Comparison of ENCODE assay signal across 14 cellular contexts in genomic region chr5:53469946-53470687, GRCh38. TPM values are rescaled to one million over a fixed set of nuclear protein-coding genes. Genes with fewer than 3 reads are reported as not detected.
A peak's percentile ranks its signal among the peaks of the same experiment; 100 is the strongest.
DNase-seq lines count a peak whose midpoint lies in the region; ATAC-seq, FAIRE-seq and TF ChIP-seq lines count a peak whose summit lies in the region.
"Had no signal": no experiment of that assay in that cellular context is flagged by ENCODE, and none has a peak within 500 bp of the region (broad histone marks: within the 10 kb centered on the region; RNA-seq: fewer than 3 reads in every experiment).

No MANE protein-coding gene starts in this region.

- intact Hi-C loops in HCT116 (cut with micrococcal nuclease) (no loop called here), GM12878 (cut with micrococcal nuclease; ENCODE audit: unreplicated experiment) (no loop called here), tibial artery (cut with DNase I; ENCODE audit: low total_unique reads) (no loop called here)

- peaks cover 31% of the 10 kb centered on the region for H3K27me3 Mint-ChIP-seq in stimulated activated memory B cell treated with anti-CD40 and anti-IgM and Interleukin-4, amounts not matched to agents 10 μg/mL and 1 μg/mL and 100 μg/mL, for 72 hours
- peaks cover 70% of the 10 kb centered on the region for H3K27me3 Mint-ChIP-seq in activated T-cell treated with anti-CD3 and anti-CD28 coated beads, Interleukin-2, amount 50 U/mL, for 24 hours

- FAIRE-seq in GM12878 (lab: Jason Lieb, UNC): no peak

- no peaks in the 10 kb centered on the region for H3K79me2 ChIP-seq in HCT116 (ENCODE audit: insufficient read depth, low read length)
- no peaks in the 10 kb centered on the region for H3K79me2 ChIP-seq in GM12878 (ENCODE audit: control insufficient read depth, insufficient read depth, low read length)

- CTCF ChIA-PET in HCT116 (lab: Charles Lee): interaction anchor here (1.5 kb wide), 1 partner anchor 8 kb away, joined by 4 read pairs; no protein-coding TSS in a partner anchor
- CTCF ChIA-PET in GM12878 (lab: Yijun Ruan, JAX): interaction anchor here (1.0 kb wide), 1 partner anchor 12 kb away, joined by 3 read pairs; no protein-coding TSS in a partner anchor

- no peak for TF ChIP-seq EP300 in GM12878 (IDR thresholded peaks at IDR 0.05; ENCODE audit: borderline replicate concordance in 1 of 2, control insufficient read depth in 1 of 2, low read depth in 2 of 2, low read length in 2 of 2)

- H3K27ac Mint-ChIP-seq in stimulated activated memory B cell treated with anti-CD40 and anti-IgM and Interleukin-4, amounts not matched to agents 10 μg/mL and 1 μg/mL and 100 μg/mL, for 72 hours: no peak overlapping the region
- H3K27ac Mint-ChIP-seq in activated T-cell treated with anti-CD3 and anti-CD28 coated beads, Interleukin-2, amount 50 U/mL, for 24 hours: no peak overlapping the region
- H3K27ac Mint-ChIP-seq: activated CD4-positive, alpha-beta T cell treated with anti-CD3 and anti-CD28 coated beads for 36 hours; activated T-cell treated with anti-CD3 and anti-CD28 coated beads, Interleukin-2, amount 50 U/mL, for 72 hours; CD8-positive, alpha-beta memory T cell; T-cell had no signal

- H4K20me1 ChIP-seq in HCT116 (ENCODE audit: insufficient read depth) (no peaks in the 10 kb centered on the region), GM12878 (ENCODE audit: control insufficient read depth, insufficient read depth) (no peaks in the 10 kb centered on the region)

- H3K27ac ChIP-seq in HCT116 (ENCODE audit: low read depth, low read length): no peak overlapping the region
- H3K27ac ChIP-seq in GM12878 (ENCODE audit: control insufficient read depth, insufficient read depth): no peak overlapping the region
- H3K27ac ChIP-seq in tibial artery: no peak overlapping the region

- in situ Hi-C loops in GM12878 (cut with MboI): no loop called here

- TF ChIP-seq RAD21 in HCT116 (IDR thresholded peaks at IDR 0.05; ENCODE audit: low read depth) (no peak), GM12878 (IDR thresholded peaks at IDR 0.05; ENCODE audit: insufficient read depth, low read depth, low read length) (no peak)

- H3K36me3 ChIP-seq in HCT116 (ENCODE audit: control insufficient read depth in 1 of 2, insufficient read depth in 2 of 2, low read length in 2 of 2): no peaks in the 10 kb centered on the region
- H3K36me3 ChIP-seq in GM12878 (ENCODE audit: control insufficient read depth in 2 of 2, insufficient read depth in 2 of 2, low read length in 1 of 2): no peaks in the 10 kb centered on the region
- H3K36me3 ChIP-seq in tibial artery: no peaks in the 10 kb centered on the region

- H3K9me2 ChIP-seq in HCT116 (ENCODE audit: insufficient read depth): no peaks in the 10 kb centered on the region

- H3K4me3 ChIP-seq in HCT116 (replicated peaks in 1 of 2; ENCODE audit: low read depth in 1 of 2, low read length in 2 of 2) (no peak overlapping the region), GM12878 (no peak overlapping the region), tibial artery (no peak overlapping the region)

- no peak overlapping the region for H3K4me3 Mint-ChIP-seq in stimulated activated memory B cell treated with anti-CD40 and anti-IgM and Interleukin-4, amounts not matched to agents 10 μg/mL and 1 μg/mL and 100 μg/mL, for 72 hours
- H3K4me3 Mint-ChIP-seq in activated T-cell treated with anti-CD3 and anti-CD28 coated beads, Interleukin-2, amount 50 U/mL, for 24 hours: no peak overlapping the region
- H3K4me3 Mint-ChIP-seq: activated CD4-positive, alpha-beta T cell treated with anti-CD3 and anti-CD28 coated beads for 36 hours; activated T-cell treated with anti-CD3 and anti-CD28 coated beads, Interleukin-2, amount 50 U/mL, for 72 hours; CD8-positive, alpha-beta memory T cell; T-cell had no signal

- H3K4me2 ChIP-seq in HCT116 (ENCODE audit: low read length) (peak overlapping the region; percentile 7; the same call in 1 of the 2 replicates), GM12878 (ENCODE audit: control insufficient read depth, insufficient read depth) (no peak overlapping the region)

- TF ChIP-seq CTCF in HCT116 (IDR thresholded peaks at IDR 0.05 in 2 of 3, conservative IDR thresholded peaks at IDR 0.05 in 1 of 3; ENCODE audit: borderline replicate concordance in 1 of 3, insufficient read depth in 1 of 3, low read depth in 2 of 3, low read length in 2 of 3): no peak
- TF ChIP-seq CTCF in GM12878 (IDR thresholded peaks at IDR 0.05 in 2 of 3, conservative IDR thresholded peaks at IDR 0.05 in 1 of 3; ENCODE audit: control insufficient read depth in 2 of 3, extremely low read depth in 1 of 3, insufficient read depth in 1 of 3, low read depth in 3 of 3, low read length in 3 of 3): no peak
- TF ChIP-seq CTCF in tibial artery (IDR thresholded peaks at IDR 0.05): no peak

- H3K9me3 ChIP-seq in HCT116 (ENCODE audit: control insufficient read depth in 1 of 2, insufficient read depth in 1 of 2, low read depth in 1 of 2, low read length in 2 of 2) (no peaks in the 10 kb centered on the region), GM12878 (replicated peaks; ENCODE audit: control insufficient read depth, insufficient read depth, low read length) (no peaks in the 10 kb centered on the region), tibial artery (no peaks in the 10 kb centered on the region)

- RAD21 ChIA-PET in HCT116 (lab: Charles Lee; ENCODE audit: low non-redundant PET in 1 of 2, low total read pairs in 2 of 2, uncharacterized antibody in 2 of 2, unreplicated experiment in 2 of 2) (no interaction called here), GM12878 (lab: Charles Lee; ENCODE audit: unreplicated experiment) (interaction anchor here (1.5 kb wide), 1 partner anchor 12 kb away, joined by 3 read pairs; no protein-coding TSS in a partner anchor)

- SMC1A ChIA-PET in GM12878 (lab: Charles Lee; ENCODE audit: uncharacterized antibody, unreplicated experiment): no interaction called here

- H3K4me1 Mint-ChIP-seq in stimulated activated memory B cell treated with anti-CD40 and anti-IgM and Interleukin-4, amounts not matched to agents 10 μg/mL and 1 μg/mL and 100 μg/mL, for 72 hours: no peaks in the 10 kb centered on the region
- no peaks in the 10 kb centered on the region for H3K4me1 Mint-ChIP-seq in activated T-cell treated with anti-CD3 and anti-CD28 coated beads, Interleukin-2, amount 50 U/mL, for 24 hours (ENCODE audit: low read depth)
- H3K4me1 Mint-ChIP-seq: activated CD4-positive, alpha-beta T cell treated with anti-CD3 and anti-CD28 coated beads for 36 hours; CD8-positive, alpha-beta memory T cell; T-cell had no signal

- WGBS in GM12878 (ENCODE audit: insufficient coverage, insufficient replicate concordance, low lambda C conversion rate, missing lambda C conversion rate): 5% methylated on average over 2 of the region's 2 CpGs

- ATAC-seq in HCT116 (0 out of 2 replicates have a peak, but pooled peaks have one; percentile 32), GM12878 (peak; percentile 40; the same call in 2 of the 3 replicates)
- ATAC-seq in stimulated activated memory B cell treated with anti-CD40 and anti-IgM and Interleukin-4, amounts not matched to agents 10 μg/mL and 1 μg/mL and 100 μg/mL, for 72 hours: peak; percentile 88
- ATAC-seq: activated CD4-positive, alpha-beta T cell treated with anti-CD3 and anti-CD28 coated beads for 36 hours; activated T-cell treated with anti-CD3 and anti-CD28 coated beads, Interleukin-2, amount 50 U/mL, for 72 hours; left ventricle myocardium superior; T-cell had no signal

- H3K9me3 Mint-ChIP-seq in stimulated activated memory B cell treated with anti-CD40 and anti-IgM and Interleukin-4, amounts not matched to agents 10 μg/mL and 1 μg/mL and 100 μg/mL, for 72 hours: no peaks in the 10 kb centered on the region
- H3K9me3 Mint-ChIP-seq in activated T-cell treated with anti-CD3 and anti-CD28 coated beads, Interleukin-2, amount 50 U/mL, for 24 hours: no peaks in the 10 kb centered on the region
- H3K9me3 Mint-ChIP-seq: activated T-cell treated with anti-CD3 and anti-CD28 coated beads, Interleukin-2, amount 50 U/mL, for 72 hours; CD8-positive, alpha-beta memory T cell; T-cell had no signal

- H3K4me1 ChIP-seq in HCT116 (ENCODE audit: control insufficient read depth in 1 of 2, insufficient read depth in 2 of 2, low read length in 2 of 2) (peaks cover 0 to 6% of the 10 kb centered on the region in 2 experiments; a peak in 1 of 4 replicates), GM12878 (ENCODE audit: control insufficient read depth, insufficient read depth, low read length) (no peaks in the 10 kb centered on the region), tibial artery (no peaks in the 10 kb centered on the region)

- H3K9ac ChIP-seq in HCT116 (ENCODE audit: low read length) (no peak overlapping the region), GM12878 (ENCODE audit: control insufficient read depth, insufficient read depth, low read length) (no peak overlapping the region)

- no peaks in the 10 kb centered on the region for H3K36me3 Mint-ChIP-seq in stimulated activated memory B cell treated with anti-CD40 and anti-IgM and Interleukin-4, amounts not matched to agents 10 μg/mL and 1 μg/mL and 100 μg/mL, for 72 hours
- H3K36me3 Mint-ChIP-seq in activated T-cell treated with anti-CD3 and anti-CD28 coated beads, Interleukin-2, amount 50 U/mL, for 24 hours (ENCODE audit: low read depth): no peaks in the 10 kb centered on the region
- H3K36me3 Mint-ChIP-seq: CD8-positive, alpha-beta memory T cell; T-cell had no signal

- TF ChIP-seq POLR2A in HCT116 (IDR thresholded peaks at IDR 0.05; ENCODE audit: borderline replicate concordance, extremely low read depth, insufficient read depth, insufficient read length): no peak
- no peak for TF ChIP-seq POLR2A in GM12878 (IDR thresholded peaks at IDR 0.05; ENCODE audit: low read depth, low read length)

- BruUV-seq in HCT116 (replicated peaks; lab: Mats Ljungman, UMichigan) (no TSS peak), GM12878 (replicated peaks; lab: Mats Ljungman, UMichigan) (no TSS peak)

- H3K27me3 ChIP-seq in HCT116 (ENCODE audit: insufficient read depth, low read length) (no peaks in the 10 kb centered on the region), GM12878 (replicated peaks in 1 of 2; ENCODE audit: control insufficient read depth in 2 of 2, insufficient read depth in 2 of 2, low read length in 1 of 2) (peaks cover 0 to 4% of the 10 kb centered on the region in 2 experiments; a peak in 1 of 4 replicates), tibial artery (no peaks in the 10 kb centered on the region)

- H2AFZ ChIP-seq in HCT116 (ENCODE audit: low read depth, low read length, poor library complexity, severe bottlenecking): no peak overlapping the region
- no peak overlapping the region for H2AFZ ChIP-seq in GM12878 (ENCODE audit: control insufficient read depth, low read depth, low read length)

- DNase-seq in HCT116 (ENCODE audit: low read depth, low spot score): no peak
- DNase-seq in NCI-H226: peak; percentile 61
- DNase-seq in GM12878 (ENCODE audit: low read depth, low spot score): no peak
- DNase-seq in activated T-cell treated with anti-CD3 and anti-CD28 coated beads, Interleukin-2, amount 50 U/mL, for 24 hours: no peak
- DNase-seq in NCI-H1092 (lab: John Stamatoyannopoulos, UW): no peak
- no peak for DNase-seq in tibial artery
- DNase-seq: activated CD4-positive, alpha-beta T cell treated with anti-CD3 and anti-CD28 coated beads for 36 hours; activated T-cell treated with anti-CD3 and anti-CD28 coated beads, Interleukin-2, amount 50 U/mL, for 72 hours; amniotic stem cell; CD8-positive, alpha-beta memory T cell; left ventricle myocardium superior; NCI-H146; T-cell had no signal

- POLR2A ChIA-PET in HCT116 (lab: Charles Lee) (no interaction called here), GM12878 (lab: Charles Lee) (no interaction called here)

RNA-seq across cellular contexts. Expression of gene FST, which starts 10.3 kb away (rescaled TPM):
- total RNA-seq in HCT116 (2021; ENCODE audit: unreplicated experiment) (0.34 TPM), GM12878 (2014; rRNA removed) (not detected in 2 replicates), GM12878 (2014; rRNA removed; fragmentation: Illumina TruSeq; extraction: Trizol) (not detected in 2 replicates), GM12878 (2021) (0.23 and 0.43 TPM in 2 replicates)
- polyA plus RNA-seq in HCT116 (2012): 0.07 and 0.22 TPM in 2 replicates
- not detected in 2 replicates for total RNA-seq in GM12878 (2013; cell fraction: nucleolus; rRNA removed)
- polyA plus RNA-seq in GM12878 (2011; ENCODE audit: low read depth): not detected
- polyA plus RNA-seq in GM12878 (2011; rRNA removed) (not detected in 2 replicates), GM12878 (2014; fragmentation: Illumina TruSeq; extraction: Trizol) (not detected in 2 replicates), GM12878 (2014; fragmentation: Nextera tagmentation; extraction: Ambion mirVana) (not detected), GM12878 (2014; rRNA removed) (not detected in 2 replicates), GM12878 (2016; fragmentation: Nextera tagmentation; extraction: Ambion mirVana) (not detected)
- not detected in 2 replicates for polyA plus RNA-seq in GM12878 (2011; cell fraction: cytosol; rRNA removed)
- not detected in 2 replicates for polyA plus RNA-seq in GM12878 (2011; cell fraction: nucleus; rRNA removed)
- polyA plus RNA-seq in GM12878 (2012): not detected in 2 replicates
- polyA minus RNA-seq in GM12878 (2011; rRNA and poly(A)+ RNA removed): not detected in 2 replicates
- not detected in 2 replicates for polyA minus RNA-seq in GM12878 (2011; cell fraction: cytosol; rRNA and poly(A)+ RNA removed)
- polyA minus RNA-seq in GM12878 (2011; cell fraction: nucleus; rRNA and poly(A)+ RNA removed): not detected in 2 replicates
- polyA plus RNA-seq: CD8-positive, alpha-beta memory T cell had no signal

Comparison
In these comparisons a context has a peak if more than half of its experiments do, and no peak if none do; other contexts are left out.
1. ATAC-seq: peak in every context shown above with its lines; median percentile 88 in stimulated activated memory B cell treated with anti-CD40 and anti-IgM and Interleukin-4, amounts not matched to agents 10 μg/mL and 1 μg/mL and 100 μg/mL, for 72 hours; 40 in GM12878; 32 in HCT116.